ENCODE assay signal across 9 cellular contexts in the genomic region with DNA sequence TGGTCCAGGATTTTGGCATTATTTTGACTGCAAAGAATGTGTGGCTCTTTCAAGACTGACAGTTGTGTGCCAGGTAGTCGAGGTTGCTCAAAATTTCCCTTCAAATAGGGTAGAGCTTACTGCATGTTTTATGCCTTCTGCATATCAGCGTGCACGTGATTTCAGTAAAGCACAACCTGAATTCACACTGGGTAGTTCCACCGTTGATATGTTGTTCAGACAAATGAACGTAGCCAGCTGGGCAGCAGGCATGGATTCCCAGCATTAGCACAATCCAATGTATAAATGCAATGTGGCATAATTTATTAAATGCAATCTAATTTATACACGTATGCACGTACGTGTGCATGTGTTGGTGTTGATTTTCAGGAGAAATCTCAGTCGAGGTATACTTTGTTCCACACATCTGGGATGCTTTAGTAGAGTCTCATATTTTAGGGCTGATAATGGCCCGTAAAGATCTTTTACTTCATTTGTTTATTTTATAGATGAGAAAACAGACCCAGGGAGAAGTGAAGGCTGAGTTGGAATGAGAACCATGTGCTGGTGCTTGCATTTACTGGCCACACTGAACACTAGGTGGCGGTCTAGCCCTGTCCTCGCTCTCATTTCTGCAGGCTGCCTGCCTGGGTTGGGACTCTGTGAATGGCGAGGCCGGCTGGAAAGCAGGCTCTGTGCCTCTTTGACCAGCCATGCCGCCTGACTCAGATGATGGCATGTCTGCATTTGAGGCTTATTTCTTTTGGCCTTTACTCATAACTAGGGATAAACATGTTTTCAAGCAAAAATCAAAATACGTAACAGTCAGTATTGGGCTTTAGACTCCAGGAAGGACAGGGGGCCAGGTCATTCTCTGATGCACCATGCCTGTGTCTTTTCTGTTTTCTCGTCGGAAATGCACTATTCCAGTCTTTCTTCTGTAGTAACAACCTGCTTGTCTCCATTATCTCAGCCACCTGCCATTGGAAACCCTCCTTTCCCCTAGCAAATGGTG.
DNase-seq lines count a peak whose midpoint lies in the region; ATAC-seq and TF ChIP-seq lines count a peak whose summit lies in the region.
"Had no signal": no experiment of that assay in that cellular context is flagged by ENCODE, and none has a peak within 500 bp of the region (broad histone marks: within the 10 kb centered on the region; RNA-seq: fewer than 3 reads in every experiment).

No MANE protein-coding gene starts in this region.

- H3K9me3 ChIP-seq in CD4-positive, CD25-positive, alpha-beta regulatory T cell (ENCODE audit: control insufficient read depth in 2 of 2, low read length in 2 of 2) = no peaks in the 10 kb centered on the region
- H3K9me3 ChIP-seq in tibial nerve = no peaks in the 10 kb centered on the region

- no peak for TF ChIP-seq POLR2A in tibial nerve (IDR thresholded peaks at IDR 0.05)

- ATAC-seq in CD4-positive, CD25-positive, alpha-beta regulatory T cell (ENCODE audit: low read depth in 2 of 2) = peak; percentile 64 to 66
- ATAC-seq in GM19025 (IDR thresholded peaks at IDR 0.05; ENCODE audit: low read depth, unreplicated experiment) = peak; percentile 86
- peak; percentile 95 for ATAC-seq in HG03175 (IDR thresholded peaks at IDR 0.05; ENCODE audit: unreplicated experiment)

- no peaks in the 10 kb centered on the region for H3K27me3 Mint-ChIP-seq in CD4-positive, CD25-positive, alpha-beta regulatory T cell
- no peaks in the 10 kb centered on the region for H3K27me3 Mint-ChIP-seq in neural crest cell (ENCODE audit: low read depth)

- peaks cover 0 to 9% (median 0%) of the 10 kb centered on the region in 4 donors for H3K4me1 Mint-ChIP-seq in CD4-positive, CD25-positive, alpha-beta regulatory T cell
- H3K4me1 Mint-ChIP-seq in neural crest cell = peaks cover 36% of the 10 kb centered on the region

- no peaks in the 10 kb centered on the region for H3K27me3 ChIP-seq in CD4-positive, CD25-positive, alpha-beta regulatory T cell (ENCODE audit: control insufficient read depth, insufficient read depth, low read length)
- H3K27me3 ChIP-seq in tibial nerve = no peaks in the 10 kb centered on the region

- peak; percentile 12 to 53 (median 47) for DNase-seq in CD4-positive, CD25-positive, alpha-beta regulatory T cell
- DNase-seq in NOMO-1 (lab: John Stamatoyannopoulos, UW; ENCODE audit: unreplicated experiment in 2 of 2) (peak; percentile 42 to 59), activated T-cell treated with anti-CD3 and anti-CD28 coated beads for 48 hours (ENCODE audit: low read depth) (peak; percentile 35), fibroblast of gingiva (ENCODE audit: low read depth) (peak; percentile 80), neural crest cell (ENCODE audit: low read depth, low spot score) (peak; percentile 71), tibial nerve (ENCODE audit: low spot score in 2 of 2) (peak; percentile 45 to 74)

- H3K4me1 ChIP-seq in CD4-positive, CD25-positive, alpha-beta regulatory T cell (ENCODE audit: control insufficient read depth, insufficient read depth, low read length, poor library complexity, severe bottlenecking) = no peaks in the 10 kb centered on the region
- peaks cover 0 to 11% (median 2%) of the 10 kb centered on the region in 4 donors for H3K4me1 ChIP-seq in tibial nerve

- peaks cover 41% of the 10 kb centered on the region for H3K36me3 Mint-ChIP-seq in CD4-positive, CD25-positive, alpha-beta regulatory T cell
- peaks cover 33% of the 10 kb centered on the region for H3K36me3 Mint-ChIP-seq in neural crest cell (ENCODE audit: low read depth)

- H3K36me3 ChIP-seq in CD4-positive, CD25-positive, alpha-beta regulatory T cell (ENCODE audit: control insufficient read depth, insufficient read depth, low read length) = peaks cover 9% of the 10 kb centered on the region
- H3K36me3 ChIP-seq in tibial nerve = peaks cover 0 to 59% (median 0%) of the 10 kb centered on the region in 3 donors

- peak overlapping the region in 2 of 3 donors; percentile 59 to 65 for H3K27ac Mint-ChIP-seq in CD4-positive, CD25-positive, alpha-beta regulatory T cell
- peak overlapping the region; percentile 40 for H3K27ac Mint-ChIP-seq in neural crest cell (ENCODE audit: unreplicated experiment)
- H3K27ac Mint-ChIP-seq: T-helper 1 cell treated with Interleukin-12 subunit alpha and Interleukin-12 subunit beta and Interleukin-4 antibody, amounts not matched to agents 30 μg/mL and 1 μg/mL, for 36 hours had no signal

- 62 to 67% methylated on average over 18 of the region's 18 CpGs for WGBS in tibial nerve, 2 donors

- H3K27ac ChIP-seq in CD4-positive, CD25-positive, alpha-beta regulatory T cell (ENCODE audit: insufficient read depth, low read length, poor library complexity, severe bottlenecking) = no peak overlapping the region
- H3K27ac ChIP-seq in tibial nerve = no peak overlapping the region

- H3K4me3 Mint-ChIP-seq in CD4-positive, CD25-positive, alpha-beta regulatory T cell = no peak overlapping the region
- no peak overlapping the region for H3K4me3 Mint-ChIP-seq in neural crest cell
- H3K4me3 Mint-ChIP-seq: T-helper 1 cell treated with Interleukin-12 subunit alpha and Interleukin-12 subunit beta and Interleukin-4 antibody, amounts not matched to agents 30 μg/mL and 1 μg/mL, for 36 hours had no signal

- no peak overlapping the region for H3K4me3 ChIP-seq in CD4-positive, CD25-positive, alpha-beta regulatory T cell (ENCODE audit: low read depth, low read length)
- H3K4me3 ChIP-seq in tibial nerve = no peak overlapping the region

- H3K9me3 Mint-ChIP-seq in CD4-positive, CD25-positive, alpha-beta regulatory T cell = no peaks in the 10 kb centered on the region
- H3K9me3 Mint-ChIP-seq in neural crest cell = peaks cover 5% of the 10 kb centered on the region

- peak; percentile 80 for TF ChIP-seq CTCF in neural crest cell (conservative IDR thresholded peaks at IDR 0.05)
- peak; percentile 54 to 82 (median 70) for TF ChIP-seq CTCF in tibial nerve (IDR thresholded peaks at IDR 0.05)

- no peak for TF ChIP-seq EP300 in tibial nerve (IDR thresholded peaks at IDR 0.05)
